In genomic region chr2:59295524-59296162, GRCh38 we compare ENCODE assay signal across 15 cellular contexts.
DNase-seq lines count a peak whose midpoint lies in the region; ATAC-seq and TF ChIP-seq lines count a peak whose summit lies in the region.
"Had no signal": no experiment of that assay in that cellular context is flagged by ENCODE, and none has a peak within 500 bp of the region (broad histone marks: within the 10 kb centered on the region; RNA-seq: fewer than 3 reads in every experiment).

No MANE protein-coding gene starts in this region.

- H3K4me3 Mint-ChIP-seq in nephron (no peak overlapping the region), CD14-positive monocyte (no peak overlapping the region)
- H3K4me3 Mint-ChIP-seq: CD4-positive, CD25-positive, alpha-beta regulatory T cell; CD8-positive, alpha-beta T cell had no signal

- CTCF ChIA-PET in HEK293 (lab: Yijun Ruan, JAX), result no interaction called here

- H3K27me3 Mint-ChIP-seq in nephron (ENCODE audit: low read depth) (peaks cover 11% of the 10 kb centered on the region), CD14-positive monocyte (ENCODE audit: low read depth in 3 of 3) (peaks cover 0 to 1% (median 0%) of the 10 kb centered on the region in 3 donors)

- H3K4me1 Mint-ChIP-seq in nephron (peaks cover 6% of the 10 kb centered on the region), CD14-positive monocyte (no peaks in the 10 kb centered on the region)
- H3K4me1 Mint-ChIP-seq: CD4-positive, CD25-positive, alpha-beta regulatory T cell had no signal

- TF ChIP-seq CTCF in HEK293 (tag by site-specific recombination; IDR thresholded peaks at IDR 0.05), result no peak
- TF ChIP-seq CTCF in body of pancreas (IDR thresholded peaks at IDR 0.05), result no peak
- TF ChIP-seq CTCF in nephron (IDR thresholded peaks at IDR 0.05; ENCODE audit: unreplicated experiment in 3 of 3), result no peak
- TF ChIP-seq CTCF in CD14-positive monocyte (IDR thresholded peaks at IDR 0.05), result no peak

- TF ChIP-seq POLR2A in body of pancreas (IDR thresholded peaks at IDR 0.05), result no peak

- peaks cover 3% of the 10 kb centered on the region for H3K4me1 ChIP-seq in HEK293 (ENCODE audit: control insufficient read depth, insufficient read depth, low read length)
- H3K4me1 ChIP-seq in body of pancreas, result peaks cover 19% of the 10 kb centered on the region
- H3K4me1 ChIP-seq: Caco-2 had no signal

- H3K4me3 ChIP-seq in HEK293 (ENCODE audit: low read depth, low read length) (no peak overlapping the region), body of pancreas (no peak overlapping the region)
- H3K4me3 ChIP-seq: GM12878 had no signal

- H3K36me3 ChIP-seq in HEK293 (ENCODE audit: control insufficient read depth in 2 of 2, insufficient read depth in 1 of 2, low read length in 2 of 2), result no peaks in the 10 kb centered on the region
- no peaks in the 10 kb centered on the region for H3K36me3 ChIP-seq in body of pancreas (replicated peaks in 1 of 2; ENCODE audit: insufficient read depth in 1 of 2, low read depth in 2 of 2)

- POLR2A ChIA-PET in HEK293 (lab: Yijun Ruan, JAX), result no interaction called here

- no peaks in the 10 kb centered on the region for H3K27me3 ChIP-seq in body of pancreas

- 36 to 38% methylated on average over 3 of the region's 3 CpGs for WGBS in body of pancreas, 2 donors

- H3K27ac ChIP-seq in HEK293 (ENCODE audit: extremely low read depth, low read depth, low read length) (no peak overlapping the region), body of pancreas (peak overlapping the region in 2 of 4 donors; percentile 10 to 42)

- DNase-seq in body of pancreas (no peak), NK-92 (lab: John Stamatoyannopoulos, UW; ENCODE audit: unreplicated experiment) (no peak), CD14-positive monocyte (ENCODE audit: low spot score) (no peak)
- DNase-seq: C1 segment of cervical spinal cord; Caco-2; CD4-positive, CD25-positive, alpha-beta regulatory T cell; CD8-positive, alpha-beta T cell; DMS79; GDM1; H7; HCEC 1CT had no signal

- H3K36me3 Mint-ChIP-seq in nephron (ENCODE audit: low read depth) (no peaks in the 10 kb centered on the region), CD14-positive monocyte (no peaks in the 10 kb centered on the region)
- H3K36me3 Mint-ChIP-seq: CD4-positive, CD25-positive, alpha-beta regulatory T cell; CD8-positive, alpha-beta T cell had no signal

- intact Hi-C loops in body of pancreas (cut with DNase I) (no loop called here), CD14-positive monocyte (cut with micrococcal nuclease) (no loop called here)

- no peaks in the 10 kb centered on the region for H3K9me3 Mint-ChIP-seq in nephron
- H3K9me3 Mint-ChIP-seq in CD14-positive monocyte, result no peaks in the 10 kb centered on the region
- H3K9me3 Mint-ChIP-seq: CD8-positive, alpha-beta T cell had no signal

- ATAC-seq in body of pancreas, result peak; percentile 52
- no peak for ATAC-seq in GM18502 (IDR thresholded peaks at IDR 0.05; ENCODE audit: poor library complexity, unreplicated experiment)
- ATAC-seq: CD8-positive, alpha-beta T cell; GM12878 had no signal

- H3K27ac Mint-ChIP-seq in nephron (peak overlapping the region; percentile 10 to 40 (median 19)), CD14-positive monocyte (no peak overlapping the region)
- H3K27ac Mint-ChIP-seq: CD4-positive, CD25-positive, alpha-beta regulatory T cell; CD8-positive, alpha-beta T cell had no signal

- H3K9me3 ChIP-seq in HEK293 (ENCODE audit: control insufficient read depth, insufficient read depth, low read depth, low read length) (no peaks in the 10 kb centered on the region), body of pancreas (no peaks in the 10 kb centered on the region)
- H3K9me3 ChIP-seq: Caco-2 had no signal

TF ChIP-seq in HEK293, 187 proteins besides CTCF, POLR2A, EP300 and RAD21:
- peak; percentile 70 for TF ChIP-seq ZNF549 (tag by site-specific recombination; IDR thresholded peaks at IDR 0.05)
- no peak for TF ChIP-seq ZBTB10 (tag by site-specific recombination; IDR thresholded peaks at IDR 0.05)
- no peak for TF ChIP-seq TCF7L2 (IDR thresholded peaks at IDR 0.05; ENCODE audit: borderline replicate concordance, low read depth, low read length)
- TF ChIP-seq ZNF423 (tag by site-specific recombination; IDR thresholded peaks at IDR 0.05), result no peak
- TF ChIP-seq ZNF792 (tag by site-specific recombination; IDR thresholded peaks at IDR 0.05), result no peak
- no peak for TF ChIP-seq MZF1 (tag by site-specific recombination; IDR thresholded peaks at IDR 0.05; ENCODE audit: borderline replicate concordance)

Comparison
In these comparisons a context has a peak if more than half of its experiments do, and no peak if none do; other contexts are left out.
1. H3K27ac Mint-ChIP-seq: peak in nephron (3 of 3); none in CD14-positive monocyte (0 of 7).